Comparison of ENCODE assay signal across 10 cellular contexts in the genomic region with DNA sequence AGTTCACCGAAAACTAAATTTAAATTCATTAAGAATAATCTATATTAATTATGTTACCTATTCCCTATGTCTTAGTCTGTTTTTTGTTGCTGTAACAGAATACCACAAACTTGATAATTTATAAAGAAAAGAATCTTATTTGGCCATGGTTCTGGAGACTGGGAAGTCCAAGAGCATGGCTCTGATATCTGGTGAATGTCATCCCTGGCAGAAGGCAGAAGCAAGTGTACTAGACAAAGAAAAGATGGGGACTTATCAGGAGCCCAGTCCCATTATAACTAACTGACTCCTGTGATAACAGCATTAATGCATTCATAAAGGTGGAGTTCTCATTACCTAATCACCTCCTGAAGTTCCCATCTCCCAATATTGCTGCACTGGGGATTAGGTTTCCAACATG.
"Had no signal": no experiment of that assay in that cellular context is flagged by ENCODE, and none has a peak within 500 bp of the region (broad histone marks: within the 10 kb centered on the region; RNA-seq: fewer than 3 reads in every experiment).

No MANE protein-coding gene starts in this region.

- ATAC-seq: GM23338, K562 had no signal

- H2AFZ ChIP-seq: GM23338 had no signal

- H3K4me3 Mint-ChIP-seq: GM23338, H9, HFFc6 had no signal

- DNase-seq: H9, HCEC 1CT, HFFc6, IMR-90, KG1 had no signal

- H3K4me1 Mint-ChIP-seq: GM23338, H9 had no signal

- H3K4me3 ChIP-seq: GM23338, K562 had no signal

- FAIRE-seq: H1, H54, K562 had no signal

- H3K4me2 ChIP-seq: GM23338 had no signal

- H3K27ac Mint-ChIP-seq: GM23338, H9, HFFc6 had no signal

- H3K27ac ChIP-seq: HL-60 had no signal
